In genomic region chr14:86003998-86004397, GRCh38 we compare ENCODE assay signal across 16 cellular contexts.
DNase-seq lines count a peak whose midpoint lies in the region; ATAC-seq, FAIRE-seq and TF ChIP-seq lines count a peak whose summit lies in the region.
"Had no signal": no experiment of that assay in that cellular context is flagged by ENCODE, and none has a peak within 500 bp of the region (broad histone marks: within the 10 kb centered on the region; RNA-seq: fewer than 3 reads in every experiment).

No MANE protein-coding gene starts in this region.

- H3K36me3 ChIP-seq in bronchial epithelial cell (ENCODE audit: control insufficient read depth, insufficient read depth, low read length), result no peaks in the 10 kb centered on the region
- H3K36me3 ChIP-seq in smooth muscle cell (ENCODE audit: low read depth), result no peaks in the 10 kb centered on the region
- no peaks in the 10 kb centered on the region for H3K36me3 ChIP-seq in prostate gland
- H3K36me3 ChIP-seq: adrenal gland had no signal

- H3K27me3 Mint-ChIP-seq in activated CD8-positive, alpha-beta T cell treated with anti-CD3 and anti-CD28 coated beads for 36 hours, result no peaks in the 10 kb centered on the region
- no peaks in the 10 kb centered on the region for H3K27me3 Mint-ChIP-seq in activated CD8-positive, alpha-beta T cell treated with anti-CD3 and anti-CD28 coated beads, Interleukin-2, amount 10 ng/mL, durations not matched to agents 7 days and 5 days (ENCODE audit: low read depth)
- H3K27me3 Mint-ChIP-seq: CD4-positive, alpha-beta T cell; naive thymus-derived CD8-positive, alpha-beta T cell had no signal

- no peak overlapping the region for H3K9ac ChIP-seq in smooth muscle cell (ENCODE audit: low read depth)

- TF ChIP-seq POLR2A in prostate gland (IDR thresholded peaks at IDR 0.05), result no peak

- no peak for TF ChIP-seq CTCF in activated CD8-positive, alpha-beta T cell treated with anti-CD3 and anti-CD28 coated beads for 36 hours (IDR thresholded peaks at IDR 0.05)
- TF ChIP-seq CTCF in bronchial epithelial cell (IDR thresholded peaks at IDR 0.05; ENCODE audit: insufficient read depth, low read length, severe bottlenecking) (no peak), smooth muscle cell (IDR thresholded peaks at IDR 0.05; ENCODE audit: borderline replicate concordance, insufficient read depth, poor library complexity, severe bottlenecking) (no peak), prostate gland (IDR thresholded peaks at IDR 0.05) (no peak)

- WGBS in smooth muscle cell (ENCODE audit: low lambda C conversion rate), result 48% methylated on average over 3 of the region's 3 CpGs
- 89% methylated on average over 3 of the region's 3 CpGs for WGBS in prostate gland

- no peaks in the 10 kb centered on the region for H3K4me1 Mint-ChIP-seq in activated CD8-positive, alpha-beta T cell treated with anti-CD3 and anti-CD28 coated beads for 36 hours (ENCODE audit: low read depth)
- H3K4me1 Mint-ChIP-seq in activated CD8-positive, alpha-beta T cell treated with anti-CD3 and anti-CD28 coated beads, Interleukin-2, amount 10 ng/mL, durations not matched to agents 7 days and 5 days (ENCODE audit: low read depth), result no peaks in the 10 kb centered on the region

- H3K4me3 ChIP-seq in bronchial epithelial cell (ENCODE audit: low read depth, low read length), result no peak overlapping the region
- H3K4me3 ChIP-seq in smooth muscle cell, result no peak overlapping the region
- no peak overlapping the region for H3K4me3 ChIP-seq in prostate gland
- H3K4me3 ChIP-seq: A549, adrenal gland had no signal

- H3K9me3 ChIP-seq in smooth muscle cell (replicated peaks; ENCODE audit: low read depth) (no peaks in the 10 kb centered on the region), prostate gland (no peaks in the 10 kb centered on the region)
- H3K9me3 ChIP-seq: A549, adrenal gland had no signal

- H3K27me3 ChIP-seq in bronchial epithelial cell (ENCODE audit: control insufficient read depth, insufficient read depth, low read length) (no peaks in the 10 kb centered on the region), smooth muscle cell (ENCODE audit: low read depth) (no peaks in the 10 kb centered on the region), prostate gland (replicated peaks; ENCODE audit: insufficient read depth) (no peaks in the 10 kb centered on the region)
- H3K27me3 ChIP-seq: adrenal gland had no signal

- H3K4me3 Mint-ChIP-seq in activated CD8-positive, alpha-beta T cell treated with anti-CD3 and anti-CD28 coated beads for 36 hours, result no peak overlapping the region
- H3K4me3 Mint-ChIP-seq in activated CD8-positive, alpha-beta T cell treated with anti-CD3 and anti-CD28 coated beads, Interleukin-2, amount 10 ng/mL, durations not matched to agents 7 days and 5 days, result no peak overlapping the region
- H3K4me3 Mint-ChIP-seq: activated T-helper 1 cell treated with anti-CD3 and anti-CD28 coated beads, Interleukin-12 subunit alpha, Interleukin-12 subunit beta, Interleukin-2, Interleukin-4 antibody, amounts not matched to agents 30 ng/mL and 10 ng/mL and 1 ng/mL, durations not matched to agents 14 hours and 24 hours and 36 hours; CD4-positive, alpha-beta T cell; naive thymus-derived CD8-positive, alpha-beta T cell had no signal

- no peaks in the 10 kb centered on the region for H3K9me3 Mint-ChIP-seq in activated CD8-positive, alpha-beta T cell treated with anti-CD3 and anti-CD28 coated beads for 36 hours
- H3K9me3 Mint-ChIP-seq in activated CD8-positive, alpha-beta T cell treated with anti-CD3 and anti-CD28 coated beads, Interleukin-2, amount 10 ng/mL, durations not matched to agents 7 days and 5 days (ENCODE audit: insufficient read depth), result no peaks in the 10 kb centered on the region
- H3K9me3 Mint-ChIP-seq: activated T-helper 1 cell treated with anti-CD3 and anti-CD28 coated beads, Interleukin-12 subunit alpha, Interleukin-12 subunit beta, Interleukin-2, Interleukin-4 antibody, amounts not matched to agents 30 ng/mL and 10 ng/mL and 1 ng/mL, durations not matched to agents 14 hours and 24 hours and 36 hours; CD4-positive, alpha-beta T cell; naive thymus-derived CD8-positive, alpha-beta T cell had no signal

- CTCF ChIA-PET in activated CD8-positive, alpha-beta T cell treated with anti-CD3 and anti-CD28 coated beads for 36 hours (lab: Charles Lee), result no interaction called here
- CTCF ChIA-PET in activated CD8-positive, alpha-beta T cell treated with anti-CD3 and anti-CD28 coated beads, Interleukin-2, amount 10 ng/mL, durations not matched to agents 7 days and 5 days (lab: Charles Lee), result no interaction called here

- FAIRE-seq in bronchial epithelial cell (lab: Jason Lieb, UNC), result no peak
- FAIRE-seq: A549, H54 had no signal

- POLR2A ChIA-PET in activated CD8-positive, alpha-beta T cell treated with anti-CD3 and anti-CD28 coated beads for 36 hours (lab: Charles Lee), result no interaction called here
- POLR2A ChIA-PET in activated CD8-positive, alpha-beta T cell treated with anti-CD3 and anti-CD28 coated beads, Interleukin-2, amount 10 ng/mL, durations not matched to agents 7 days and 5 days (lab: Charles Lee), result no interaction called here

- peaks cover 2% of the 10 kb centered on the region for H3K36me3 Mint-ChIP-seq in activated CD8-positive, alpha-beta T cell treated with anti-CD3 and anti-CD28 coated beads for 36 hours (ENCODE audit: low read depth)
- no peaks in the 10 kb centered on the region for H3K36me3 Mint-ChIP-seq in activated CD8-positive, alpha-beta T cell treated with anti-CD3 and anti-CD28 coated beads, Interleukin-2, amount 10 ng/mL, durations not matched to agents 7 days and 5 days (ENCODE audit: low read depth)

- H3K4me1 ChIP-seq in smooth muscle cell (ENCODE audit: low read depth) (peaks cover 10% of the 10 kb centered on the region), prostate gland (replicated peaks) (no peaks in the 10 kb centered on the region)
- H3K4me1 ChIP-seq: A549, adrenal gland had no signal

- intact Hi-C loops in activated CD8-positive, alpha-beta T cell treated with anti-CD3 and anti-CD28 coated beads for 36 hours (cut with micrococcal nuclease), result no loop called here
- intact Hi-C loops in prostate gland (cut with DNase I), result no loop called here

- no peaks in the 10 kb centered on the region for H4K20me1 ChIP-seq in smooth muscle cell (ENCODE audit: low read depth)

- peak overlapping the region; percentile 14 for H3K4me2 ChIP-seq in smooth muscle cell
- H3K4me2 ChIP-seq: A549 had no signal

- H3K27ac ChIP-seq in smooth muscle cell (ENCODE audit: low read depth) (peak overlapping the region; percentile 10), prostate gland (no peak overlapping the region)
- H3K27ac ChIP-seq: A549, adrenal gland had no signal

- H2AFZ ChIP-seq in smooth muscle cell (ENCODE audit: low read depth), result no peak overlapping the region

- no peaks in the 10 kb centered on the region for H3K79me2 ChIP-seq in smooth muscle cell (ENCODE audit: low read depth)

- H3F3A ChIP-seq in smooth muscle cell (ENCODE audit: low read depth), result no peaks in the 10 kb centered on the region

- H3K27ac Mint-ChIP-seq in activated CD8-positive, alpha-beta T cell treated with anti-CD3 and anti-CD28 coated beads for 36 hours, result no peak overlapping the region
- H3K27ac Mint-ChIP-seq in activated CD8-positive, alpha-beta T cell treated with anti-CD3 and anti-CD28 coated beads, Interleukin-2, amount 10 ng/mL, durations not matched to agents 7 days and 5 days, result no peak overlapping the region
- H3K27ac Mint-ChIP-seq: activated T-helper 1 cell treated with anti-CD3 and anti-CD28 coated beads, Interleukin-12 subunit alpha, Interleukin-12 subunit beta, Interleukin-2, Interleukin-4 antibody, amounts not matched to agents 30 ng/mL and 10 ng/mL and 1 ng/mL, durations not matched to agents 14 hours and 24 hours and 36 hours; CD4-positive, alpha-beta T cell; naive thymus-derived CD8-positive, alpha-beta T cell had no signal

- no peak for ATAC-seq in activated CD8-positive, alpha-beta T cell treated with anti-CD3 and anti-CD28 coated beads for 36 hours
- ATAC-seq in activated CD8-positive, alpha-beta T cell treated with anti-CD3 and anti-CD28 coated beads, Interleukin-2, amount 10 ng/mL, durations not matched to agents 7 days and 5 days, result no peak
- no peak for ATAC-seq in HG02763 (IDR thresholded peaks at IDR 0.05; ENCODE audit: unreplicated experiment)
- ATAC-seq: A549; naive thymus-derived CD8-positive, alpha-beta T cell had no signal

- peak; percentile 9 for DNase-seq in activated CD8-positive, alpha-beta T cell treated with anti-CD3 and anti-CD28 coated beads for 36 hours
- DNase-seq in activated CD8-positive, alpha-beta T cell treated with anti-CD3 and anti-CD28 coated beads, Interleukin-2, amount 10 ng/mL, durations not matched to agents 7 days and 5 days, result no peak
- DNase-seq in HuH-7 (ENCODE audit: low spot score), result peak; percentile 9
- peak; percentile 7 for DNase-seq in bronchial epithelial cell (ENCODE audit: low read depth)
- DNase-seq in smooth muscle cell (lab: John Stamatoyannopoulos, UW; ENCODE audit: unreplicated experiment), result no peak
- no peak for DNase-seq in LoVo (ENCODE audit: low spot score)
- no peak for DNase-seq in prostate gland (ENCODE audit: low spot score)
- DNase-seq: adrenal gland; CD4-positive, alpha-beta T cell; naive thymus-derived CD8-positive, alpha-beta T cell; NCI-H1092; NCI-H526 treated with DMSO at 0.1 percent for 48 hours had no signal

Comparison
In these comparisons a context has a peak if more than half of its experiments do, and no peak if none do; other contexts are left out.
1. DNase-seq: peak in activated CD8-positive, alpha-beta T cell treated with anti-CD3 and anti-CD28 coated beads for 36 hours (single experiment), HuH-7 (single experiment) and bronchial epithelial cell (single experiment); none in activated CD8-positive, alpha-beta T cell treated with anti-CD3 and anti-CD28 coated beads, Interleukin-2, amount 10 ng/mL, durations not matched to agents 7 days and 5 days (single experiment), smooth muscle cell (single experiment), LoVo (single experiment) and prostate gland (single experiment).